ENCODE assay signal across 2 cellular contexts in the genomic region with DNA sequence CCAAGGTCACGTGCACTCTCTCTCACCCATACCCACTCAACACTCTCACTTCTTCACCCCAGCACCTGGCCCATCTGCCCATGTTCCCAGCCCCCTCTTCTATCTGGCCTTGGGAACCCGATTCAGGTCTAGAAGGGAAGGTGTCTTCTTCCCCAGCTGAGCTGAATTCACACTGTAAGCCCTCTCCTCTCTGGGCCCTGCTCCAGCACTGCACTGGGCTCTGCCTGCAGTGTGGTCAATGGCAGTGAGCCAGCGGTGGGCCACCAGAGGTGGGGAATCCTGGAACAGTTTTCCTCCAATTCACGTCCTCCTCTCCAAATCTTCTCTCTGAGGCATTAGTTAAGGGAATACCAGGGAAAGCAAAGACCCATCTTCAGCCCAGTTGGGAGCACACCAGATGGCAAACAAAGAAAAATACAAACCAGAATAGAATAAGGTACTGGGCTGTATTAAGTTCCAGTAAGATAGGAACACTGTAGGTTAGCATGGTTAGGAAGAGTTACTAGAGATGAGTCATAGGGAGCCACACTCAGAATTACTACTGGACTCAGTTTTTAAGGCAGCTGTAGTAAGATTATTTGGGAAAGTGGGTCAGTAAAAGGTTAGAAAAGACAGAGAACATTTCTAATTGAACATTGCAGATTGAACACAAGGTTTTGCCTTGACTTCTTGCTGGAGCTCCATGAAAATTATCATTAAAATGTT.
TF ChIP-seq lines count a peak whose summit lies in the region.

No MANE protein-coding gene starts in this region.

TF ChIP-seq in IMR-90, 13 proteins besides CTCF, POLR2A, EP300 and RAD21:
- TF ChIP-seq, protein P1, sequence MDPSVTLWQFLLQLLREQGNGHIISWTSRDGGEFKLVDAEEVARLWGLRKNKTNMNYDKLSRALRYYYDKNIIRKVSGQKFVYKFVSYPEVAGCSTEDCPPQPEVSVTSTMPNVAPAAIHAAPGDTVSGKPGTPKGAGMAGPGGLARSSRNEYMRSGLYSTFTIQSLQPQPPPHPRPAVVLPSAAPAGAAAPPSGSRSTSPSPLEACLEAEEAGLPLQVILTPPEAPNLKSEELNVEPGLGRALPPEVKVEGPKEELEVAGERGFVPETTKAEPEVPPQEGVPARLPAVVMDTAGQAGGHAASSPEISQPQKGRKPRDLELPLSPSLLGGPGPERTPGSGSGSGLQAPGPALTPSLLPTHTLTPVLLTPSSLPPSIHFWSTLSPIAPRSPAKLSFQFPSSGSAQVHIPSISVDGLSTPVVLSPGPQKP (IDR thresholded peaks at IDR 0.05; ENCODE audit: borderline replicate concordance, low read depth, low read length): no peak
- TF ChIP-seq MXI1 (IDR thresholded peaks at IDR 0.05; ENCODE audit: borderline replicate concordance, low read depth, low read length) (no peak), MAZ (IDR thresholded peaks at IDR 0.05; ENCODE audit: borderline replicate concordance, low read depth, low read length) (no peak)
- TF ChIP-seq, protein P2, sequence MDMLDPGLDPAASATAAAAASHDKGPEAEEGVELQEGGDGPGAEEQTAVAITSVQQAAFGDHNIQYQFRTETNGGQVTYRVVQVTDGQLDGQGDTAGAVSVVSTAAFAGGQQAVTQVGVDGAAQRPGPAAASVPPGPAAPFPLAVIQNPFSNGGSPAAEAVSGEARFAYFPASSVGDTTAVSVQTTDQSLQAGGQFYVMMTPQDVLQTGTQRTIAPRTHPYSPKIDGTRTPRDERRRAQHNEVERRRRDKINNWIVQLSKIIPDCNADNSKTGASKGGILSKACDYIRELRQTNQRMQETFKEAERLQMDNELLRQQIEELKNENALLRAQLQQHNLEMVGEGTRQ (IDR thresholded peaks at IDR 0.05; ENCODE audit: low read depth, low read length): no peak

TF ChIP-seq in endothelial cell of umbilical vein, 7 proteins besides CTCF, POLR2A, EP300 and RAD21:
- TF ChIP-seq, protein P3, sequence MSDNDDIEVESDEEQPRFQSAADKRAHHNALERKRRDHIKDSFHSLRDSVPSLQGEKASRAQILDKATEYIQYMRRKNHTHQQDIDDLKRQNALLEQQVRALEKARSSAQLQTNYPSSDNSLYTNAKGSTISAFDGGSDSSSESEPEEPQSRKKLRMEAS (IDR thresholded peaks at IDR 0.05; ENCODE audit: insufficient read depth, insufficient read length): no peak
- TF ChIP-seq GATA2 (IDR thresholded peaks at IDR 0.05; ENCODE audit: insufficient read depth, insufficient read length, low read depth, low read length) (peak; percentile 54), JUN (IDR thresholded peaks at IDR 0.05; ENCODE audit: borderline replicate concordance, insufficient read depth, insufficient read length, low read depth) (no peak), POLR2AphosphoS5 (IDR thresholded peaks at IDR 0.05; ENCODE audit: insufficient read depth, low read depth, low read length) (no peak), EZH2 (IDR thresholded peaks at IDR 0.05; ENCODE audit: borderline replicate concordance, low read depth, low read length, severe bottlenecking) (no peak), FOS (IDR thresholded peaks at IDR 0.05; ENCODE audit: borderline replicate concordance, insufficient read depth, low read length) (peak; percentile 64), MYC (IDR thresholded peaks at IDR 0.05; ENCODE audit: low read depth, low read length) (no peak)
